ENCODE assay signal across 15 cellular contexts in the genomic region with DNA sequence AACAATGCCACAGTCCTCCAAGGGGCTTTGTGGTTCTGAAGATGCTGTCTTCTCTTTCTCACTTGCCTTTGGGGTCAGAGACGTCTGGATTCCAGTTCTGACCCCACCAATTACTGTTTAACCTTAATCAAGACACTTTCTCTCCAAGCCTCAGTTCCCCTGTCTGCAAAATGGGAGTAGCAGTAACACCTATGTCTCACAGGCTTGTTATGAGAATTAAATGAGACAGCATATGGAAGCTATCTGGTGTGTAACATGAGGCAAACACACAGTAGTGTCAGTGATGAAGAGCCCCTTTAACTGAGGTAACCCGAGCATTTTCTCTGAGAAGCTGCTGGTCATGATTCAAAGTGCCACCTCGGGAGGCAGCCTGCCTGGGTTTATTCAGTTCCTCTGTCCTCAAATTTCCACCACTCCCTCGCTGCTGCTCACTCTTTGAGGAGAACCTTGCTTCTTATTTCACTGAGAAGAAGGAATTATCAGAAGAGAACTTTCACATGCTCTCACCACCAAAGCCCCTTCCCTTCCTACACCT.
"Had no signal": no experiment of that assay in that cellular context is flagged by ENCODE, and none has a peak within 500 bp of the region (broad histone marks: within the 10 kb centered on the region; RNA-seq: fewer than 3 reads in every experiment).

No MANE protein-coding gene starts in this region.

- H3K27me3 Mint-ChIP-seq: activated CD8-positive, alpha-beta memory T cell treated with anti-CD3 and anti-CD28 coated beads, Interleukin-2, amount 10 ng/mL, durations not matched to agents 7 days and 5 days; activated naive CD8-positive, alpha-beta T cell treated with anti-CD3 and anti-CD28 coated beads for 36 hours had no signal

- H3K27ac ChIP-seq: suprapubic skin, upper lobe of left lung had no signal

- H3K36me3 ChIP-seq: suprapubic skin had no signal

- H3K9me3 ChIP-seq: suprapubic skin, upper lobe of left lung had no signal

- H3K9me3 Mint-ChIP-seq: activated naive CD8-positive, alpha-beta T cell treated with anti-CD3 and anti-CD28 coated beads for 36 hours; natural killer cell had no signal

- H3K27me3 ChIP-seq: suprapubic skin, upper lobe of left lung had no signal

- H3K4me3 ChIP-seq: skin epidermis, suprapubic skin, upper lobe of left lung had no signal

- H3K27ac Mint-ChIP-seq: activated CD8-positive, alpha-beta memory T cell treated with anti-CD3 and anti-CD28 coated beads, Interleukin-2, amount 10 ng/mL, durations not matched to agents 7 days and 5 days; activated naive CD8-positive, alpha-beta T cell treated with anti-CD3 and anti-CD28 coated beads for 36 hours; natural killer cell had no signal

- ATAC-seq: activated CD8-positive, alpha-beta memory T cell treated with anti-CD3 and anti-CD28 coated beads, Interleukin-2, amount 10 ng/mL, durations not matched to agents 7 days and 5 days; natural killer cell; stimulated activated naive CD8-positive, alpha-beta T cell treated with anti-CD3 and anti-CD28 coated beads, Interleukin-15, Interleukin-2, amounts not matched to agents 100 U/mL and 50 U/mL, for 24 hours had no signal

- H3K4me3 Mint-ChIP-seq: activated CD8-positive, alpha-beta memory T cell treated with anti-CD3 and anti-CD28 coated beads, Interleukin-2, amount 10 ng/mL, durations not matched to agents 7 days and 5 days; activated naive CD8-positive, alpha-beta T cell treated with anti-CD3 and anti-CD28 coated beads for 36 hours; natural killer cell had no signal

- DNase-seq: activated CD4-positive, alpha-beta T cell treated with anti-CD3 and anti-CD28 coated beads, Interleukin-2, amount 50 U/mL, for 4 hours; activated CD8-positive, alpha-beta memory T cell treated with anti-CD3 and anti-CD28 coated beads, Interleukin-2, amount 10 ng/mL, durations not matched to agents 7 days and 5 days; activated gamma-delta T cell; activated naive CD8-positive, alpha-beta T cell treated with anti-CD3 and anti-CD28 coated beads for 36 hours; aorta; hypothalamus; mesendoderm; natural killer cell; posterior cingulate gyrus; stimulated activated CD4-positive, alpha-beta T cell treated with anti-CD3 and anti-CD28 coated beads, Interleukin-4, amount 100 ng/mL, for 4 hours; stimulated activated CD8-positive, alpha-beta memory T cell treated with anti-CD3 and anti-CD28 coated beads, Interleukin-4, amount 100 ng/mL, for 48 hours; stimulated activated naive CD8-positive, alpha-beta T cell treated with anti-CD3 and anti-CD28 coated beads, Interleukin-15, Interleukin-2, amounts not matched to agents 100 U/mL and 50 U/mL, for 24 hours; upper lobe of left lung had no signal
